In the genomic region with DNA sequence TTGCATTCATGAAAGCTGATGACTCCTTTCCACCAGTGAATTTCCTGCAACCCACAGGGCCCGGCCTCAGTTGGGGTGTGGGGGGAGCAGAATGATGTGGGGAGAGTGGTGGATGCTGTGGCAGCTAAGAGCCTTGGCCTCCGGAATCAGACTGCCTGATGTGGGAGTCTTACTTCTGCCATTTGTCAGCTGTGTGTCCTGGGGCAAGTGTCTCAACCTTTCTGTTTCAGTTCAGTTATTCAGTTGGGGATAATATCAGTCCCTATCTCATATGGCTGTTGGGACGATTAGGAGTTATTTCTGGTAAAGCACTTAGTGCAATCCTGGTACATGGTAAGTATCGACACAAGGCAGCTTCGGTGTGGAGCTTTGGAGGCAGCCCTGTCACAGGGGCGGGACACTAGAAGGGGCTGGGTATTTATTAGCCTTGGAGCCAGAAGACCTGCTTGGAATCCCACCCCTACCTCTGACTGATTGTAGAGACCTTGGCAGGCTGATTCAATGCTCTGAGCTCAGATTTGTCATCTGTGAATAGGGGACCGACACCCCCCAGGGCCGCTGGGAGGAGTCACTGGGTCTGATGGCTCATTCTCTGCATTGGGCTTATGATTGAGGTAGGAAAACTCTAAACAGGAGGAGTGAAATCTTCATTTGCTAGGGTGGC, we compare ENCODE assay signal across 16 cellular contexts. TPM values are rescaled to one million over a fixed set of nuclear protein-coding genes. Genes with fewer than 3 reads are reported as not detected.
DNase-seq lines count a peak whose midpoint lies in the region; ATAC-seq, FAIRE-seq and TF ChIP-seq lines count a peak whose summit lies in the region.
"Had no signal": no experiment of that assay in that cellular context is flagged by ENCODE, and none has a peak within 500 bp of the region (broad histone marks: within the 10 kb centered on the region; RNA-seq: fewer than 3 reads in every experiment).

No MANE protein-coding gene starts in this region.

- no peaks in the 10 kb centered on the region for H3K27me3 Mint-ChIP-seq in Calu3 (ENCODE audit: unreplicated experiment)

- H3K4me2 ChIP-seq in hepatocyte, result no peak overlapping the region

- H3K4me1 ChIP-seq in adipocyte (ENCODE audit: control insufficient read depth, insufficient read depth, low read length) (peaks cover 63% of the 10 kb centered on the region), hepatocyte (ENCODE audit: insufficient read depth) (peaks cover 19% of the 10 kb centered on the region), small intestine (ENCODE audit: control insufficient read depth in 2 of 2, insufficient read depth in 1 of 2, low read depth in 1 of 2, low read length in 1 of 2) (peaks cover 3 to 4% of the 10 kb centered on the region in 2 donors), spleen (peaks cover 0 to 20% (median 4%) of the 10 kb centered on the region in 6 donors), psoas muscle (peaks cover 32% of the 10 kb centered on the region)

- TF ChIP-seq CTCF in Calu3 (IDR thresholded peaks at IDR 0.05; ENCODE audit: unreplicated experiment), result no peak
- no peak for TF ChIP-seq CTCF in hepatocyte (IDR thresholded peaks at IDR 0.05; ENCODE audit: poor library complexity)
- no peak for TF ChIP-seq CTCF in spleen (IDR thresholded peaks at IDR 0.05 in 8 of 11, conservative IDR thresholded peaks at IDR 0.05 in 3 of 11)
- no peak for TF ChIP-seq CTCF in psoas muscle (IDR thresholded peaks at IDR 0.05)

- H3K4me3 ChIP-seq in adipocyte (ENCODE audit: low read length) (no peak overlapping the region), hepatocyte (no peak overlapping the region), small intestine (ENCODE audit: low read depth in 1 of 2, low read length in 2 of 2) (no peak overlapping the region), spleen (no peak overlapping the region), psoas muscle (no peak overlapping the region)
- H3K4me3 ChIP-seq: testis had no signal

- DNase-seq in Calu3, result no peak
- no peak for DNase-seq in adipocyte (ENCODE audit: low read depth)
- no peak for DNase-seq in hepatocyte (ENCODE audit: low spot score)
- no peak for DNase-seq in small intestine
- DNase-seq in spleen, result no peak
- DNase-seq in CD1c-positive myeloid dendritic cell (ENCODE audit: extremely low spot score), result no peak
- no peak for DNase-seq in DMS53 treated with DMSO at 0.1 percent for 48 hours (lab: John Stamatoyannopoulos, UW; ENCODE audit: unreplicated experiment)
- DNase-seq in psoas muscle, result no peak
- DNase-seq: AML-193, DMS79, NCI-H146, nephron progenitor cell, T-cell, testis had no signal

- H3K9me3 Mint-ChIP-seq in Calu3 (ENCODE audit: low read depth, unreplicated experiment), result no peaks in the 10 kb centered on the region
- H3K9me3 Mint-ChIP-seq: nephron progenitor cell, T-cell had no signal

- peak overlapping the region; percentile 17 for H3K4me3 Mint-ChIP-seq in Calu3 (ENCODE audit: low read depth, unreplicated experiment)
- H3K4me3 Mint-ChIP-seq: nephron progenitor cell, T-cell had no signal

- intact Hi-C loops in Calu3 (cut with micrococcal nuclease; ENCODE audit: unreplicated experiment) (no loop called here), spleen (cut with DNase I; ENCODE audit: low total_unique reads) (no loop called here), psoas muscle (cut with DNase I) (no loop called here)

- no peak for TF ChIP-seq POLR2A in spleen (IDR thresholded peaks at IDR 0.05)

- peaks cover 44% of the 10 kb centered on the region for H3K79me2 ChIP-seq in hepatocyte

- H3K4me1 Mint-ChIP-seq in Calu3 (ENCODE audit: low read depth, unreplicated experiment), result peaks cover 58% of the 10 kb centered on the region
- H3K4me1 Mint-ChIP-seq: T-cell had no signal

- no peaks in the 10 kb centered on the region for H3K9me3 ChIP-seq in adipocyte (ENCODE audit: control insufficient read depth, low read length)
- H3K9me3 ChIP-seq in hepatocyte (ENCODE audit: low read depth), result no peaks in the 10 kb centered on the region
- no peaks in the 10 kb centered on the region for H3K9me3 ChIP-seq in small intestine (ENCODE audit: control insufficient read depth, low read depth)
- no peaks in the 10 kb centered on the region for H3K9me3 ChIP-seq in spleen
- H3K9me3 ChIP-seq in psoas muscle, result no peaks in the 10 kb centered on the region
- H3K9me3 ChIP-seq: testis had no signal

- H3K27ac Mint-ChIP-seq in Calu3 (ENCODE audit: unreplicated experiment), result peak overlapping the region; percentile 28
- H3K27ac Mint-ChIP-seq: nephron progenitor cell, T-cell had no signal

- no peaks in the 10 kb centered on the region for H4K20me1 ChIP-seq in hepatocyte (ENCODE audit: insufficient read depth, poor library complexity, severe bottlenecking)

- H2AFZ ChIP-seq in hepatocyte, result no peak overlapping the region

- peaks cover 19% of the 10 kb centered on the region for H3K36me3 Mint-ChIP-seq in Calu3 (ENCODE audit: insufficient read depth, unreplicated experiment)
- H3K36me3 Mint-ChIP-seq: T-cell had no signal

- ATAC-seq in psoas muscle, result no peak
- ATAC-seq: activated CD4-positive, CD25-positive, alpha-beta regulatory T cell treated with anti-CD3 and anti-CD28 coated beads, Interleukin-2, amount 50 U/mL, for 24 hours; Panc1; T-cell had no signal

- no peaks in the 10 kb centered on the region for H3K27me3 ChIP-seq in adipocyte (replicated peaks; ENCODE audit: control insufficient read depth, insufficient read depth, low read length)
- H3K27me3 ChIP-seq in hepatocyte, result no peaks in the 10 kb centered on the region
- no peaks in the 10 kb centered on the region for H3K27me3 ChIP-seq in small intestine (ENCODE audit: control insufficient read depth in 2 of 2, insufficient read depth in 2 of 2, low read length in 2 of 2)
- H3K27me3 ChIP-seq in spleen (replicated peaks in 1 of 7), result no peaks in the 10 kb centered on the region
- no peaks in the 10 kb centered on the region for H3K27me3 ChIP-seq in psoas muscle (ENCODE audit: insufficient read depth in 3 of 3, low read length in 2 of 3)
- H3K27me3 ChIP-seq: testis had no signal

- H3K9me2 ChIP-seq in hepatocyte (replicated peaks; ENCODE audit: insufficient read depth), result no peaks in the 10 kb centered on the region

- no peak for FAIRE-seq in small intestine (lab: Jason Lieb, UNC)

- CTCF ChIA-PET in Calu3 (lab: Charles Lee), result interaction anchor here (0.7 to 1.0 kb wide), 3 partner anchors 14 to 855 kb away, joined by 3 to 4 read pairs (median 3); no protein-coding TSS in a partner anchor

- peak overlapping the region; percentile 94 for H3K27ac ChIP-seq in hepatocyte
- peak overlapping the region; percentile 42 to 82 for H3K27ac ChIP-seq in small intestine (ENCODE audit: low read depth in 1 of 2, low read length in 1 of 2)
- H3K27ac ChIP-seq in spleen, result no peak overlapping the region
- H3K27ac ChIP-seq in psoas muscle, result no peak overlapping the region
- H3K27ac ChIP-seq: testis had no signal

- H3K36me3 ChIP-seq in adipocyte (ENCODE audit: control insufficient read depth, insufficient read depth, low read length, severe bottlenecking), result no peaks in the 10 kb centered on the region
- H3K36me3 ChIP-seq in hepatocyte (replicated peaks; ENCODE audit: insufficient read depth, low read depth), result no peaks in the 10 kb centered on the region
- no peaks in the 10 kb centered on the region for H3K36me3 ChIP-seq in small intestine (ENCODE audit: control insufficient read depth in 2 of 2, insufficient read depth in 2 of 2, low read length in 2 of 2)
- no peaks in the 10 kb centered on the region for H3K36me3 ChIP-seq in spleen
- H3K36me3 ChIP-seq in psoas muscle (ENCODE audit: insufficient read depth in 1 of 2, low read depth in 1 of 2), result no peaks in the 10 kb centered on the region

- no TSS peak for BruUV-seq in Calu3 (replicated peaks; lab: Mats Ljungman, UMichigan)

- WGBS in hepatocyte (ENCODE audit: low lambda C conversion rate, missing lambda C conversion rate), result 77% methylated on average over 8 of the region's 8 CpGs
- WGBS in small intestine, 3 donors, result 58 to 69% (median 64%) methylated on average over 8 of the region's 8 CpGs
- 81 to 91% (median 86%) methylated on average over 6 to 8 of the region's 8 CpGs for WGBS in spleen, 5 donors
- 82 to 84% (median 82%) methylated on average over 8 of the region's 8 CpGs for WGBS in psoas muscle, 3 donors

- peak overlapping the region; percentile 3 for H3K9ac ChIP-seq in adipocyte (ENCODE audit: low read length)

RNA-seq across cellular contexts. Expression of gene ARHGEF10L, which starts 19.6 kb away (rescaled TPM):
- 19.6 and 20.1 TPM in 2 replicates for total RNA-seq in Calu3 (2022)
- total RNA-seq in hepatocyte, result 33.0 and 48.3 TPM in 2 replicates
- polyA plus RNA-seq in hepatocyte, result 40.4 and 48.2 TPM in 2 replicates
- 10 to 100 TPM in 1 of 3 donors, 1 to 10 TPM in 2; 5.6 to 62.1 (median 7.8) TPM for polyA plus RNA-seq in small intestine
- 10 to 100 TPM; 12.4 to 40.9 (median 23.6) TPM for total RNA-seq in spleen
- 10 to 100 TPM in 2 of 3 donors, 1 to 10 TPM in 1; 10.0 to 24.2 (median 12.5) TPM for polyA plus RNA-seq in spleen
- total RNA-seq in psoas muscle, result 100 to 1,000 TPM in 1 of 4 donors, 10 to 100 TPM in 3; 25.6 to 108 (median 43.3) TPM
- polyA plus RNA-seq in psoas muscle, result 10 to 100 TPM; 18.8 to 52.5 (median 36.1) TPM

Comparison
In these comparisons a context has a peak if more than half of its experiments do, and no peak if none do; other contexts are left out.
1. H3K27ac ChIP-seq: peak in hepatocyte (single experiment) and small intestine (2 of 2); none in spleen (0 of 8) and psoas muscle (single experiment).